In genomic region chr3:11186771-11187170, GRCh38 we compare ENCODE assay signal across 1 cellular context.
TF ChIP-seq lines count a peak whose summit lies in the region.

No MANE protein-coding gene starts in this region.

TF ChIP-seq in IMR-90, 13 proteins besides CTCF, POLR2A, EP300 and RAD21:
- TF ChIP-seq MAFK (IDR thresholded peaks at IDR 0.05; ENCODE audit: low read depth, low read length) (no peak), BHLHE40 (IDR thresholded peaks at IDR 0.05; ENCODE audit: low read depth, low read length) (no peak), USF2 (IDR thresholded peaks at IDR 0.05; ENCODE audit: low read depth, low read length) (no peak), RFX5 (IDR thresholded peaks at IDR 0.05; ENCODE audit: low read depth, low read length) (no peak), FOS (IDR thresholded peaks at IDR 0.05; ENCODE audit: low read depth, low read length) (no peak), CEBPB (IDR thresholded peaks at IDR 0.05; ENCODE audit: low read depth, low read length) (no peak), SMC3 (IDR thresholded peaks at IDR 0.05; ENCODE audit: low read depth, low read length) (no peak), CHD1 (IDR thresholded peaks at IDR 0.05; ENCODE audit: low read depth, low read length) (no peak), NFE2L2 (IDR thresholded peaks at IDR 0.05; ENCODE audit: low read depth, low read length) (no peak), RCOR1 (IDR thresholded peaks at IDR 0.05; ENCODE audit: insufficient replicate concordance, low read length) (no peak), MAZ (IDR thresholded peaks at IDR 0.05; ENCODE audit: borderline replicate concordance, low read depth, low read length) (no peak), MXI1 (IDR thresholded peaks at IDR 0.05; ENCODE audit: borderline replicate concordance, low read depth, low read length) (no peak), ELK1 (IDR thresholded peaks at IDR 0.05; ENCODE audit: borderline replicate concordance, low read depth, low read length) (no peak)
